ENCODE assay signal across 20 cellular contexts in genomic region chr14:69570836-69571330, GRCh38. TPM values are rescaled to one million over a fixed set of nuclear protein-coding genes. Genes with fewer than 3 reads are reported as not detected.
DNase-seq lines count a peak whose midpoint lies in the region; ATAC-seq and TF ChIP-seq lines count a peak whose summit lies in the region.
"Had no signal": no experiment of that assay in that cellular context is flagged by ENCODE, and none has a peak within 500 bp of the region (broad histone marks: within the 10 kb centered on the region; RNA-seq: fewer than 3 reads in every experiment).

No MANE protein-coding gene starts in this region.

- H3K27ac Mint-ChIP-seq in CD4-positive, alpha-beta memory T cell: no peak overlapping the region
- H3K27ac Mint-ChIP-seq in endothelial cell (ENCODE audit: unreplicated experiment): no peak overlapping the region
- H3K27ac Mint-ChIP-seq: CD8-positive, alpha-beta memory T cell had no signal

- H3K27ac ChIP-seq in CD4-positive, alpha-beta memory T cell (ENCODE audit: low read depth, low read length): no peak overlapping the region
- H3K27ac ChIP-seq in neural cell (ENCODE audit: low read length): no peak overlapping the region
- H3K27ac ChIP-seq: BLaER1, RWPE1, SK-N-MC had no signal

- peaks cover 0 to 2% (median 0%) of the 10 kb centered on the region in 8 donors for H3K9me3 Mint-ChIP-seq in CD4-positive, alpha-beta memory T cell
- no peaks in the 10 kb centered on the region for H3K9me3 Mint-ChIP-seq in endothelial cell (ENCODE audit: unreplicated experiment)

- peaks cover 13% of the 10 kb centered on the region for H3K4me1 ChIP-seq in CD4-positive, alpha-beta memory T cell (ENCODE audit: insufficient read depth, low read length)

- in situ Hi-C loops in G401 (cut with HindIII; ENCODE audit: low sequenced_read_pairs): no loop called here

- H3K9me2 ChIP-seq in neural cell (ENCODE audit: insufficient read depth, low read length): no peaks in the 10 kb centered on the region

- H3K4me3 Mint-ChIP-seq in CD4-positive, alpha-beta memory T cell: peak overlapping the region in 6 of 8 donors; percentile 20 to 69 (median 29)
- H3K4me3 Mint-ChIP-seq in endothelial cell (ENCODE audit: unreplicated experiment): peak overlapping the region; percentile 42

- peaks cover 23% of the 10 kb centered on the region for H3K27me3 ChIP-seq in CD4-positive, alpha-beta memory T cell (ENCODE audit: insufficient read depth, low read length)
- H3K27me3 ChIP-seq in neural cell (ENCODE audit: insufficient read depth, low read depth, low read length): no peaks in the 10 kb centered on the region

- H4K20me1 ChIP-seq in neural cell (ENCODE audit: insufficient read depth): no peaks in the 10 kb centered on the region

- peaks cover 0 to 2% of the 10 kb centered on the region in 2 donors for H3K36me3 Mint-ChIP-seq in CD4-positive, alpha-beta memory T cell
- H3K36me3 Mint-ChIP-seq in endothelial cell (ENCODE audit: low read depth, unreplicated experiment): peaks cover 4% of the 10 kb centered on the region
- H3K36me3 Mint-ChIP-seq: CD8-positive, alpha-beta memory T cell had no signal

- H3K27me3 Mint-ChIP-seq in CD4-positive, alpha-beta memory T cell: peaks cover 36 to 42% of the 10 kb centered on the region in 2 donors
- peaks cover 13% of the 10 kb centered on the region for H3K27me3 Mint-ChIP-seq in endothelial cell (ENCODE audit: unreplicated experiment)

- H3K36me3 ChIP-seq in CD4-positive, alpha-beta memory T cell (ENCODE audit: insufficient read depth, low read length): no peaks in the 10 kb centered on the region
- H3K36me3 ChIP-seq in neural cell (ENCODE audit: insufficient read depth, low read length): no peaks in the 10 kb centered on the region
- H3K36me3 ChIP-seq: BLaER1 had no signal

- no peak overlapping the region for H3K4me3 ChIP-seq in CD4-positive, alpha-beta memory T cell (ENCODE audit: low read length in 2 of 2)
- peak overlapping the region; percentile 6 for H3K4me3 ChIP-seq in neural cell (ENCODE audit: low read length)

- H3F3A ChIP-seq in neural cell (ENCODE audit: insufficient read depth, low read length, poor library complexity, severe bottlenecking): no peaks in the 10 kb centered on the region

- peaks cover 6 to 29% (median 11%) of the 10 kb centered on the region in 4 donors for H3K4me1 Mint-ChIP-seq in CD4-positive, alpha-beta memory T cell
- H3K4me1 Mint-ChIP-seq in endothelial cell (ENCODE audit: unreplicated experiment): peaks cover 4% of the 10 kb centered on the region

- H3K4me2 ChIP-seq in neural cell (ENCODE audit: low read length): no peak overlapping the region

- no peak for TF ChIP-seq EP300 in neural cell (conservative IDR thresholded peaks at IDR 0.05; ENCODE audit: poor library complexity, severe bottlenecking)

- CTCF ChIA-PET in CD4-positive, alpha-beta memory T cell (lab: Charles Lee; ENCODE audit: partially characterized antibody): interaction anchor here (1.2 to 2.2 kb wide), 3 partner anchors 10 to 70 kb away, joined by 3 to 4 read pairs (median 3); no protein-coding TSS in a partner anchor

- H2AFZ ChIP-seq in neural cell (ENCODE audit: low read depth, low read length): no peak overlapping the region

- POLR2A ChIA-PET in CD4-positive, alpha-beta memory T cell (lab: Charles Lee; ENCODE audit: partially characterized antibody): no interaction called here

- no peak for ATAC-seq in GM21381 (IDR thresholded peaks at IDR 0.05; ENCODE audit: unreplicated experiment)

- no peak for DNase-seq in CD4-positive, alpha-beta memory T cell
- peak; percentile 71 for DNase-seq in G401 (ENCODE audit: low spot score)
- no peak for DNase-seq in endothelial cell (ENCODE audit: low spot score)
- DNase-seq in NCI-H526 (lab: John Stamatoyannopoulos, UW): no peak
- no peak for DNase-seq in activated effector memory CD4-positive, alpha-beta T cell treated with anti-CD3 and anti-CD28 coated beads, Interleukin-2, amount 50 U/mL, for 16 hours
- no peak for DNase-seq in NCI-H345 treated with DMSO at 0.1 percent for 48 hours (lab: John Stamatoyannopoulos, UW; ENCODE audit: unreplicated experiment)
- DNase-seq: CD8-positive, alpha-beta memory T cell; Karpas-422; MV-4-11; NCI-H1694 treated with DMSO at 0.1 percent for 48 hours; NCI-H2081 treated with DMSO at 0.1 percent for 48 hours; NCI-H2171 treated with DMSO at 0.1 percent for 48 hours; SHP77 treated with DMSO at 0.1 percent for 48 hours had no signal

- H3K9ac ChIP-seq in neural cell (ENCODE audit: low read length): no peak overlapping the region
- H3K9ac ChIP-seq: BLaER1 had no signal

- no peak for TF ChIP-seq RAD21 in neural cell (conservative IDR thresholded peaks at IDR 0.05)

- no peaks in the 10 kb centered on the region for H3K9me3 ChIP-seq in CD4-positive, alpha-beta memory T cell (ENCODE audit: control insufficient read depth in 1 of 2, low read length in 2 of 2)
- peaks cover 7% of the 10 kb centered on the region for H3K9me3 ChIP-seq in neural cell (ENCODE audit: low read length)

- no peak for TF ChIP-seq CTCF in endothelial cell (IDR thresholded peaks at IDR 0.05; ENCODE audit: unreplicated experiment)
- TF ChIP-seq CTCF in neural cell (IDR thresholded peaks at IDR 0.05; ENCODE audit: poor library complexity, severe bottlenecking): no peak

- no peaks in the 10 kb centered on the region for H3K79me2 ChIP-seq in neural cell (replicated peaks; ENCODE audit: insufficient read depth, low read length)

- intact Hi-C loops in CD4-positive, alpha-beta memory T cell (cut with micrococcal nuclease): no loop called here

TF ChIP-seq in neural cell, 6 proteins besides CTCF, POLR2A, EP300 and RAD21:
- TF ChIP-seq MXI1 (conservative IDR thresholded peaks at IDR 0.05; ENCODE audit: poor library complexity, severe bottlenecking) (no peak), POLR2AphosphoS5 (IDR thresholded peaks at IDR 0.05) (no peak), REST (IDR thresholded peaks at IDR 0.05; ENCODE audit: borderline replicate concordance) (no peak), TAF1 (IDR thresholded peaks at IDR 0.05; ENCODE audit: low read depth) (no peak), SMC3 (conservative IDR thresholded peaks at IDR 0.05; ENCODE audit: poor library complexity) (no peak), EZH2 (IDR thresholded peaks at IDR 0.05; ENCODE audit: borderline replicate concordance, insufficient read depth, low read length, poor library complexity, severe bottlenecking) (no peak)

RNA-seq across cellular contexts. Expression of gene CCDC177, which starts 3.8 kb away (rescaled TPM):
- total RNA-seq in CD4-positive, alpha-beta memory T cell: not detected
- polyA plus RNA-seq in CD4-positive, alpha-beta memory T cell: not detected
- 0.75 TPM in 1 of 2 replicates, not detected in the other for total RNA-seq in G401 (2014; rRNA removed; shearing (Covaris generic))
- not detected for total RNA-seq in endothelial cell (ENCODE audit: unreplicated experiment)
- polyA plus RNA-seq in neural cell: 3.2 and 4.3 TPM in 2 replicates
- 14.9 and 16.3 TPM in 2 replicates for polyA minus RNA-seq in neural cell
- total RNA-seq: CD8-positive, alpha-beta memory T cell; M059J; NCI-H460 had no signal
- polyA plus RNA-seq: CD8-positive, alpha-beta memory T cell had no signal

RNA-seq across cellular contexts. Expression of gene SUSD6, which starts 40.5 kb away (rescaled TPM):
- total RNA-seq in CD4-positive, alpha-beta memory T cell: 10 to 100 TPM; 61.5 to 62.0 TPM
- polyA plus RNA-seq in CD4-positive, alpha-beta memory T cell: 10 to 100 TPM in 1 of 2 donors, 1 to 10 TPM in 1; 4.8 to 10.8 TPM
- total RNA-seq in G401 (2014; rRNA removed; shearing (Covaris generic)): 1.4 and 1.5 TPM in 2 replicates
- 71.5 TPM for total RNA-seq in endothelial cell (ENCODE audit: unreplicated experiment)
- polyA plus RNA-seq in neural cell: 5.1 and 5.2 TPM in 2 replicates
- polyA minus RNA-seq in neural cell: 11.7 and 14.2 TPM in 2 replicates

Comparison
In these comparisons a context has a peak if more than half of its experiments do, and no peak if none do; other contexts are left out.
1. RNA of gene SUSD6, which starts 40.5 kb away (total RNA-seq): 71.5 TPM in endothelial cell (single experiment) and 61.5 to 62.0 TPM in CD4-positive, alpha-beta memory T cell; 1.4 to 1.5 TPM in G401; every median in the first group is over 10 times any median in the second.